In genomic region chr5:132269635-132270344, GRCh38 we compare ENCODE assay signal across 17 cellular contexts. TPM values are rescaled to one million over a fixed set of nuclear protein-coding genes. Genes with fewer than 3 reads are reported as not detected.
DNase-seq lines count a peak whose midpoint lies in the region; TF ChIP-seq lines count a peak whose summit lies in the region.
"Had no signal": no experiment of that assay in that cellular context is flagged by ENCODE, and none has a peak within 500 bp of the region (broad histone marks: within the 10 kb centered on the region; RNA-seq: fewer than 3 reads in every experiment).

No MANE protein-coding gene starts in this region.

- H3K4me2 ChIP-seq in neuronal stem cell (ENCODE audit: insufficient read depth, low read length, poor library complexity, severe bottlenecking) (no peak overlapping the region), trophoblast cell (ENCODE audit: low read length) (no peak overlapping the region)

- no peak for TF ChIP-seq POLR2A in esophagus muscularis mucosa (IDR thresholded peaks at IDR 0.05; ENCODE audit: low read depth)

- H2AK5ac ChIP-seq in neuronal stem cell (ENCODE audit: low read depth, low read length) = peak overlapping the region; percentile 47
- no peak overlapping the region for H2AK5ac ChIP-seq in trophoblast cell (ENCODE audit: low read length)

- no peak overlapping the region for H3K9ac ChIP-seq in neuronal stem cell (ENCODE audit: low read depth, low read length, poor library complexity)
- no peak overlapping the region for H3K9ac ChIP-seq in trophoblast cell (ENCODE audit: low read length)

- no peak overlapping the region for H4K8ac ChIP-seq in neuronal stem cell (ENCODE audit: low read depth, low read length)
- H4K8ac ChIP-seq in trophoblast cell (ENCODE audit: low read depth, low read length) = no peak overlapping the region

- H3K23ac ChIP-seq in neuronal stem cell (ENCODE audit: low read depth, low read length, poor library complexity) = no peak overlapping the region
- H3K23ac ChIP-seq in trophoblast cell (ENCODE audit: low read length) = no peak overlapping the region

- H3K4me1 ChIP-seq in ACC112 (ENCODE audit: control insufficient read depth, insufficient read depth, low read length, unreplicated experiment) (peaks cover 38% of the 10 kb centered on the region), esophagus muscularis mucosa (peaks cover 24 to 77% (median 69%) of the 10 kb centered on the region in 4 donors), neuronal stem cell (ENCODE audit: control insufficient read depth in 2 of 2, insufficient read depth in 1 of 2, low read depth in 1 of 2, low read length in 2 of 2) (peaks cover 4 to 28% of the 10 kb centered on the region in 2 donors), trophoblast cell (ENCODE audit: control insufficient read depth in 1 of 2, insufficient read depth in 2 of 2, low read length in 2 of 2) (peaks cover 11 to 15% of the 10 kb centered on the region in 2 experiments)
- H3K4me1 ChIP-seq: psoas muscle had no signal

- H2BK12ac ChIP-seq in neuronal stem cell (ENCODE audit: low read length) = no peak overlapping the region
- H2BK12ac ChIP-seq in trophoblast cell (ENCODE audit: low read length) = no peak overlapping the region

- no peak for TF ChIP-seq EP300 in esophagus muscularis mucosa (IDR thresholded peaks at IDR 0.05)

- H2BK5ac ChIP-seq in neuronal stem cell (ENCODE audit: low read length) = no peak overlapping the region
- no peak overlapping the region for H2BK5ac ChIP-seq in trophoblast cell (ENCODE audit: low read depth, low read length, poor library complexity)

- DNase-seq in RWPE1 (ENCODE audit: low spot score) = no peak
- peak; percentile 68 for DNase-seq in esophagus muscularis mucosa (ENCODE audit: extremely low spot score)
- DNase-seq in neuronal stem cell (ENCODE audit: low spot score) = no peak
- no peak for DNase-seq in substantia nigra (lab: John Stamatoyannopoulos, UW)
- DNase-seq in HuH-7 (ENCODE audit: low spot score) = no peak
- DNase-seq in NK-92 treated with Interleukin-12 subunit alpha and Interleukin-12 subunit beta, amount 100 ng/mL, for 24 hours (lab: John Stamatoyannopoulos, UW) = no peak
- DNase-seq in trophoblast cell = no peak
- DNase-seq: activated CD4-positive, CD25-positive, alpha-beta regulatory T cell treated with anti-CD3 and anti-CD28 coated beads, Interleukin-2, amount 50 U/mL, for 72 hours; activated gamma-delta T cell; HCEC 1CT; immature natural killer cell; NCI-H1694 treated with DMSO at 0.1 percent for 48 hours; Right ventricle myocardium superior had no signal

- H3K4ac ChIP-seq in neuronal stem cell (ENCODE audit: low read length) (no peak overlapping the region), trophoblast cell (ENCODE audit: low read depth, low read length) (no peak overlapping the region)

- H3K4me3 ChIP-seq in ACC112 (ENCODE audit: low read depth, low read length) (no peak overlapping the region), esophagus muscularis mucosa (no peak overlapping the region), neuronal stem cell (ENCODE audit: low read length in 2 of 2) (peak overlapping the region in 1 of 2 donors; percentile 7), trophoblast cell (ENCODE audit: low read depth, low read length) (no peak overlapping the region)
- H3K4me3 ChIP-seq: lung, psoas muscle had no signal

- H2BK120ac ChIP-seq in neuronal stem cell (ENCODE audit: low read depth, low read length) (peak overlapping the region; percentile 39), trophoblast cell (ENCODE audit: insufficient read depth, low read length, poor library complexity) (no peak overlapping the region)

- H3K27ac ChIP-seq in ACC112 (ENCODE audit: low read depth, low read length) (peak overlapping the region; percentile 40; the same call in 1 of the 2 replicates), RWPE1 (peak overlapping the region; percentile 98), esophagus muscularis mucosa (replicated peaks in 1 of 4) (peak overlapping the region; percentile 99 to 100 (median 99)), neuronal stem cell (replicated peaks; ENCODE audit: low read length) (no peak overlapping the region), substantia nigra (ENCODE audit: low read depth, low read length, poor library complexity, severe bottlenecking) (no peak overlapping the region), trophoblast cell (ENCODE audit: low read depth, low read length) (no peak overlapping the region)
- H3K27ac ChIP-seq: psoas muscle had no signal

- CTCF ChIA-PET in RWPE1 (lab: Yijun Ruan, JAX) = interaction anchor here (1.0 to 1.3 kb wide), 2 partner anchors 31 to 79 kb away, joined by 3 to 5 read pairs; no protein-coding TSS in a partner anchor

- H2BK15ac ChIP-seq in neuronal stem cell (ENCODE audit: low read length) = peak overlapping the region; percentile 52

- POLR2A ChIA-PET in RWPE1 (lab: Yijun Ruan, JAX; ENCODE audit: low non-redundant PET) = interaction anchor here (1.0 kb wide), 1 partner anchor 9 kb away, joined by 3 read pairs; no protein-coding TSS in a partner anchor

- intact Hi-C loops in esophagus muscularis mucosa (cut with DNase I) = loop anchor here (5.0 kb wide), 1 partner anchor 32 kb away; no protein-coding TSS in a partner anchor

- no peaks in the 10 kb centered on the region for H3K27me3 ChIP-seq in ACC112 (ENCODE audit: insufficient read depth, low read length)
- H3K27me3 ChIP-seq in esophagus muscularis mucosa = no peaks in the 10 kb centered on the region
- no peaks in the 10 kb centered on the region for H3K27me3 ChIP-seq in neuronal stem cell (ENCODE audit: control insufficient read depth in 3 of 3, insufficient read depth in 3 of 3, low read depth in 1 of 3, low read length in 3 of 3)
- H3K27me3 ChIP-seq in trophoblast cell (ENCODE audit: insufficient read depth, low read length) = no peaks in the 10 kb centered on the region

- H3K36me3 ChIP-seq in ACC112 (ENCODE audit: insufficient read depth, low read length) (peaks cover 20% of the 10 kb centered on the region; the same call in 1 of the 2 replicates), esophagus muscularis mucosa (peaks cover 0 to 74% (median 47%) of the 10 kb centered on the region in 4 donors), neuronal stem cell (replicated peaks in 1 of 2; ENCODE audit: control insufficient read depth in 2 of 2, insufficient read depth in 2 of 2, low read length in 2 of 2) (peaks cover 0 to 7% of the 10 kb centered on the region in 2 donors), trophoblast cell (ENCODE audit: control insufficient read depth in 1 of 2, insufficient read depth in 2 of 2, low read length in 2 of 2) (peaks cover 4 to 8% of the 10 kb centered on the region in 2 experiments)

- peaks cover 12% of the 10 kb centered on the region for H3K79me2 ChIP-seq in ACC112 (ENCODE audit: control insufficient read depth, insufficient read depth, low read length, unreplicated experiment)
- H3K79me2 ChIP-seq in trophoblast cell (ENCODE audit: control insufficient read depth, insufficient read depth, low read length, poor library complexity) = no peaks in the 10 kb centered on the region

- no peak overlapping the region for H3K14ac ChIP-seq in neuronal stem cell (ENCODE audit: low read length)
- H3K14ac ChIP-seq in trophoblast cell (ENCODE audit: low read length) = no peak overlapping the region

- H3K18ac ChIP-seq in neuronal stem cell (ENCODE audit: low read length) (peak overlapping the region; percentile 55), trophoblast cell (ENCODE audit: low read length) (no peak overlapping the region)

- no peak overlapping the region for H4K12ac ChIP-seq in trophoblast cell (ENCODE audit: low read depth, low read length)

- 56% methylated on average over 2 of the region's 3 CpGs for WGBS in esophagus muscularis mucosa
- WGBS in neuronal stem cell (ENCODE audit: extremely low coverage in 2 of 2, insufficient read length in 2 of 2, insufficient replicate concordance in 1 of 2), 2 donors = no CpG with 5 or more reads among the region's 3 CpGs
- no CpG with 5 or more reads among the region's 3 CpGs for WGBS in trophoblast cell (ENCODE audit: extremely low coverage, insufficient coverage, insufficient read length)

- H4K91ac ChIP-seq in neuronal stem cell (ENCODE audit: low read depth, low read length, poor library complexity) (peak overlapping the region; percentile 50), trophoblast cell (ENCODE audit: low read depth, low read length) (no peak overlapping the region)

- TF ChIP-seq CTCF in RWPE1 (conservative IDR thresholded peaks at IDR 0.05; ENCODE audit: low read depth) = no peak
- TF ChIP-seq CTCF in esophagus muscularis mucosa (IDR thresholded peaks at IDR 0.05) = no peak

- H2AFZ ChIP-seq in ACC112 (ENCODE audit: low read length, unreplicated experiment) = no peak overlapping the region
- H2AFZ ChIP-seq in neuronal stem cell (ENCODE audit: low read length) = peak overlapping the region; percentile 59
- H2AFZ ChIP-seq in trophoblast cell (ENCODE audit: insufficient read depth, low read length, poor library complexity) = no peak overlapping the region

- no peaks in the 10 kb centered on the region for H3K9me3 ChIP-seq in esophagus muscularis mucosa
- no peaks in the 10 kb centered on the region for H3K9me3 ChIP-seq in neuronal stem cell (replicated peaks in 1 of 2; ENCODE audit: control insufficient read depth in 2 of 2, insufficient read depth in 1 of 2, low read depth in 1 of 2, low read length in 2 of 2)
- no peaks in the 10 kb centered on the region for H3K9me3 ChIP-seq in trophoblast cell (ENCODE audit: insufficient read depth, low read depth, low read length)
- H3K9me3 ChIP-seq: psoas muscle had no signal

- H3K79me1 ChIP-seq in neuronal stem cell (ENCODE audit: low read depth, low read length) (no peaks in the 10 kb centered on the region), trophoblast cell (ENCODE audit: low read length) (no peaks in the 10 kb centered on the region)

RNA-seq across cellular contexts. Expression of gene PDLIM4, which starts 12.3 kb away (rescaled TPM):
- total RNA-seq in esophagus muscularis mucosa = 100 to 1,000 TPM in 3 of 4 donors, 10 to 100 TPM in 1; 59.4 to 199 (median 134) TPM
- polyA plus RNA-seq in neuronal stem cell (2013, experiment 1 of 2) = 20.0 TPM
- polyA plus RNA-seq in neuronal stem cell (2013, experiment 2 of 2) = 18.6 TPM
- polyA plus RNA-seq in trophoblast cell (2013) = 15.8 and 16.7 TPM in 2 replicates
- total RNA-seq: natural killer cell treated with Interleukin-12 subunit alpha and Interleukin-12 subunit beta and Interleukin-15 and Interleukin-18, amount 100 ng/mL, for 72 hours had no signal
- polyA plus RNA-seq: immature natural killer cell had no signal

RNA-seq across cellular contexts. Expression of gene SLC22A4, which starts 24.4 kb away (rescaled TPM):
- total RNA-seq in esophagus muscularis mucosa = 1 to 10 TPM in 2 of 4 donors, under 1 TPM in 2; 0.42 to 1.7 (median 1.0) TPM
- polyA plus RNA-seq in neuronal stem cell (2013, experiment 1 of 2) = 0.10 TPM
- 0.06 TPM for polyA plus RNA-seq in neuronal stem cell (2013, experiment 2 of 2)
- polyA plus RNA-seq in trophoblast cell (2013) = 0.26 and 0.28 TPM in 2 replicates
- polyA plus RNA-seq: immature natural killer cell had no signal

RNA-seq across cellular contexts. Expression of gene P4HA2, which starts 42.1 kb away (rescaled TPM):
- 10 to 100 TPM; 28.8 to 44.7 (median 30.8) TPM for total RNA-seq in esophagus muscularis mucosa
- polyA plus RNA-seq in neuronal stem cell (2013, experiment 1 of 2) = 2.9 TPM
- 2.7 TPM for polyA plus RNA-seq in neuronal stem cell (2013, experiment 2 of 2)
- 31.5 and 32.0 TPM in 2 replicates for polyA plus RNA-seq in trophoblast cell (2013)

Comparison
In these comparisons a context has a peak if more than half of its experiments do, and no peak if none do; other contexts are left out.
1. H3K27ac ChIP-seq: peak in ACC112 (single experiment), RWPE1 (single experiment) and esophagus muscularis mucosa (4 of 4); none in neuronal stem cell (single experiment), substantia nigra (single experiment) and trophoblast cell (single experiment).